In genomic region chr17:43846221-43846712, GRCh38 we compare ENCODE assay signal across 8 cellular contexts. TPM values are rescaled to one million over a fixed set of nuclear protein-coding genes. Genes with fewer than 3 reads are reported as not detected.
A peak's percentile ranks its signal among the peaks of the same experiment; 100 is the strongest.
DNase-seq lines count a peak whose midpoint lies in the region; ATAC-seq, FAIRE-seq and TF ChIP-seq lines count a peak whose summit lies in the region.

No MANE protein-coding gene starts in this region.

- H3F3A ChIP-seq in neural progenitor cell (ENCODE audit: low read depth): peaks cover 6% of the 10 kb centered on the region

- peaks cover 12% of the 10 kb centered on the region for H3K4me1 ChIP-seq in HUES64 (ENCODE audit: insufficient read depth, low read length)
- no peaks in the 10 kb centered on the region for H3K4me1 ChIP-seq in neural progenitor cell

- WGBS in HUES64: 11% methylated on average over 12 of the region's 13 CpGs

- FAIRE-seq in RCC 7860 (lab: Jason Lieb, UNC): no peak

- H3K36me3 Mint-ChIP-seq in neural progenitor cell: no peaks in the 10 kb centered on the region

- no peaks in the 10 kb centered on the region for H4K20me1 ChIP-seq in neural progenitor cell (ENCODE audit: low read depth)

- H3K9ac ChIP-seq in HUES64 (ENCODE audit: low read depth, low read length) (no peak overlapping the region), neural progenitor cell (no peak overlapping the region)

- H2AFZ ChIP-seq in neural progenitor cell (replicated peaks): no peak overlapping the region

- peak; percentile 91 for DNase-seq in DMS53 (lab: John Stamatoyannopoulos, UW)
- peak; percentile 50 for DNase-seq in RCC 7860 (ENCODE audit: low spot score)
- peak; percentile 51 to 72 for DNase-seq in activated T-helper 1 cell treated with anti-CD3 and anti-CD28 coated beads, Interleukin-2, amount 50 U/mL, for 16 hours (ENCODE audit: low read depth in 1 of 2, low spot score in 1 of 2)
- DNase-seq in fibroblast of the conjunctiva (ENCODE audit: low read depth): peak; percentile 38
- peak; percentile 86 for DNase-seq in neural progenitor cell (ENCODE audit: low spot score)
- peak; percentile 45 for DNase-seq in stromal cell of bone marrow (ENCODE audit: low read depth)

- H3K4me3 ChIP-seq in HUES64 (ENCODE audit: low read length): peak overlapping the region; percentile 17; the same call in 1 of the 2 replicates
- no peak overlapping the region for H3K4me3 ChIP-seq in neural progenitor cell

- no peaks in the 10 kb centered on the region for H3K9me3 ChIP-seq in HUES64 (ENCODE audit: insufficient read depth, low read depth, low read length)
- H3K9me3 ChIP-seq in neural progenitor cell (ENCODE audit: low read depth): no peaks in the 10 kb centered on the region

- no peak overlapping the region for H3K4me3 Mint-ChIP-seq in neural progenitor cell

- H3K79me2 ChIP-seq in neural progenitor cell (ENCODE audit: low read depth): no peaks in the 10 kb centered on the region

- peak overlapping the region; percentile 21 for H3K27ac Mint-ChIP-seq in neural progenitor cell

- H3K27me3 Mint-ChIP-seq in neural progenitor cell (ENCODE audit: insufficient read depth, low read depth): peaks cover 8% of the 10 kb centered on the region

- peak; percentile 94 for TF ChIP-seq CTCF in neural progenitor cell (IDR thresholded peaks at IDR 0.05)

- peaks cover 17% of the 10 kb centered on the region for H3K4me1 Mint-ChIP-seq in neural progenitor cell

- H3K36me3 ChIP-seq in HUES64 (ENCODE audit: insufficient read depth, low read length): no peaks in the 10 kb centered on the region
- no peaks in the 10 kb centered on the region for H3K36me3 ChIP-seq in neural progenitor cell

- no peaks in the 10 kb centered on the region for H3K9me3 Mint-ChIP-seq in neural progenitor cell

- no peak for ATAC-seq in HG03571 (IDR thresholded peaks at IDR 0.05; ENCODE audit: unreplicated experiment)

- H3K4me2 ChIP-seq in neural progenitor cell: no peak overlapping the region

- H3K27me3 ChIP-seq in HUES64 (ENCODE audit: insufficient read depth, low read length) (peaks cover 6% of the 10 kb centered on the region; the same call in 1 of the 2 replicates), neural progenitor cell (no peaks in the 10 kb centered on the region)

- no peak overlapping the region for H3K27ac ChIP-seq in HUES64 (ENCODE audit: low read depth, low read length)
- H3K27ac ChIP-seq in neural progenitor cell: no peak overlapping the region

RNA-seq across cellular contexts. Expression of gene CD300LG, which starts 0.7 kb away (rescaled TPM):
- polyA plus RNA-seq in HUES64 (2013, experiment 1 of 2): not detected
- polyA plus RNA-seq in HUES64 (2013, experiment 2 of 2): not detected
- not detected in 2 replicates for total RNA-seq in neural progenitor cell (ENCODE audit: low replicate concordance)

RNA-seq across cellular contexts. Expression of gene MPP3, which starts 13.3 kb away (rescaled TPM):
- polyA plus RNA-seq in HUES64 (2013, experiment 1 of 2): 3.7 TPM
- polyA plus RNA-seq in HUES64 (2013, experiment 2 of 2): 3.9 TPM
- total RNA-seq in neural progenitor cell (ENCODE audit: low replicate concordance): 6.1 and 7.0 TPM in 2 replicates

Comparison
In these comparisons a context has a peak if more than half of its experiments do, and no peak if none do; other contexts are left out.
1. DNase-seq: peak in every context shown above with its lines; median percentile 91 in DMS53; 86 in neural progenitor cell; 62 in activated T-helper 1 cell treated with anti-CD3 and anti-CD28 coated beads, Interleukin-2, amount 50 U/mL, for 16 hours; 50 in RCC 7860; 45 in stromal cell of bone marrow; 38 in fibroblast of the conjunctiva.